11 cellular contexts compared by ENCODE assay signal in genomic region chr4:38967260-38968095, GRCh38.
DNase-seq lines count a peak whose midpoint lies in the region; ATAC-seq and TF ChIP-seq lines count a peak whose summit lies in the region.
"Had no signal": no experiment of that assay in that cellular context is flagged by ENCODE, and none has a peak within 500 bp of the region (broad histone marks: within the 10 kb centered on the region; RNA-seq: fewer than 3 reads in every experiment).

No MANE protein-coding gene starts in this region.

- no peak for ATAC-seq in Panc1

- no peak overlapping the region for H3K4me3 Mint-ChIP-seq in neural progenitor cell

- H3K4me3 ChIP-seq in Panc1 (ENCODE audit: low read depth in 2 of 2, low read length in 2 of 2) (no peak overlapping the region), neural progenitor cell (no peak overlapping the region)
- H3K4me3 ChIP-seq: dorsolateral prefrontal cortex, skin epidermis had no signal

- H2AFZ ChIP-seq in neural progenitor cell (replicated peaks), result no peak overlapping the region

- H3K9ac ChIP-seq in neural progenitor cell, result no peak overlapping the region

- H3K4me1 ChIP-seq in Panc1 (ENCODE audit: control insufficient read depth, insufficient read depth, low read length) (no peaks in the 10 kb centered on the region), neural progenitor cell (no peaks in the 10 kb centered on the region)

- H3K4me2 ChIP-seq in neural progenitor cell, result no peak overlapping the region

- POLR2A ChIA-PET in Panc1 (lab: Charles Lee), result no interaction called here

- no TSS peak for BruUV-seq in Panc1 (replicated peaks; lab: Mats Ljungman, UMichigan)

- no peaks in the 10 kb centered on the region for H3F3A ChIP-seq in neural progenitor cell (ENCODE audit: low read depth)

- peaks cover 4% of the 10 kb centered on the region for H3K27me3 Mint-ChIP-seq in neural progenitor cell (ENCODE audit: insufficient read depth, low read depth)

- TF ChIP-seq CTCF in Panc1 (IDR thresholded peaks at IDR 0.05) (no peak), neural progenitor cell (IDR thresholded peaks at IDR 0.05) (no peak)

- H3K9me3 ChIP-seq in Panc1 (ENCODE audit: control insufficient read depth, insufficient read depth, low read depth, low read length) (no peaks in the 10 kb centered on the region), neural progenitor cell (ENCODE audit: low read depth) (no peaks in the 10 kb centered on the region)

- H3K27ac Mint-ChIP-seq in neural progenitor cell, result peak overlapping the region; percentile 92

- no peak overlapping the region for H3K27ac ChIP-seq in Panc1 (ENCODE audit: low read length)
- H3K27ac ChIP-seq in epithelial cell of prostate, result peak overlapping the region; percentile 76
- H3K27ac ChIP-seq in neural progenitor cell, result no peak overlapping the region
- H3K27ac ChIP-seq in substantia nigra (ENCODE audit: low read depth, low read length, poor library complexity, severe bottlenecking), result no peak overlapping the region

- in situ Hi-C loops in Panc1 (cut with HindIII; ENCODE audit: low pct_unique_long_range_greater_than_20kb, low sequenced_read_pairs), result no loop called here

- CTCF ChIA-PET in Panc1 (lab: Charles Lee), result no interaction called here

- intact Hi-C loops in Panc1 (cut with micrococcal nuclease; ENCODE audit: unreplicated experiment) (no loop called here), posterior vena cava (cut with DNase I) (no loop called here)

- peaks cover 3% of the 10 kb centered on the region for H3K9me3 Mint-ChIP-seq in neural progenitor cell

- no peaks in the 10 kb centered on the region for H3K27me3 ChIP-seq in Panc1 (ENCODE audit: control insufficient read depth, insufficient read depth, low read length)
- H3K27me3 ChIP-seq in neural progenitor cell, result no peaks in the 10 kb centered on the region
- H3K27me3 ChIP-seq: dorsolateral prefrontal cortex had no signal

- H3K36me3 ChIP-seq in Panc1 (ENCODE audit: control insufficient read depth, insufficient read depth, low read length) (no peaks in the 10 kb centered on the region), neural progenitor cell (no peaks in the 10 kb centered on the region)

- H3K36me3 Mint-ChIP-seq in neural progenitor cell, result peaks cover 3% of the 10 kb centered on the region

- no peaks in the 10 kb centered on the region for H4K20me1 ChIP-seq in neural progenitor cell (ENCODE audit: low read depth)

- peak; percentile 89 for DNase-seq in DMS53 (lab: John Stamatoyannopoulos, UW)
- peak; percentile 27 for DNase-seq in Panc1 (ENCODE audit: low read depth, low spot score)
- no peak for DNase-seq in epithelial cell of prostate (ENCODE audit: low read depth, low spot score)
- DNase-seq in neural progenitor cell (ENCODE audit: low spot score), result no peak
- no peak for DNase-seq in NCI-H1694 (lab: John Stamatoyannopoulos, UW)
- DNase-seq in substantia nigra (lab: John Stamatoyannopoulos, UW), result no peak
- DNase-seq in posterior vena cava (ENCODE audit: low spot score), result no peak
- no peak for DNase-seq in stimulated activated CD4-positive, alpha-beta T cell treated with anti-CD3 and anti-CD28 coated beads, Interleukin-1b, Interleukin-23, amount 100 ng/mL, for 48 hours
- DNase-seq: dorsolateral prefrontal cortex, SHP77 treated with DMSO at 0.1 percent for 48 hours had no signal

- peaks cover 17% of the 10 kb centered on the region for H3K4me1 Mint-ChIP-seq in neural progenitor cell

- H3K79me2 ChIP-seq in neural progenitor cell (ENCODE audit: low read depth), result no peaks in the 10 kb centered on the region

Comparison
In these comparisons a context has a peak if more than half of its experiments do, and no peak if none do; other contexts are left out.
1. DNase-seq: peak in DMS53 (single experiment) and Panc1 (single experiment); none in epithelial cell of prostate (single experiment), neural progenitor cell (single experiment), NCI-H1694 (single experiment), substantia nigra (0 of 49), posterior vena cava (single experiment) and stimulated activated CD4-positive, alpha-beta T cell treated with anti-CD3 and anti-CD28 coated beads, Interleukin-1b, Interleukin-23, amount 100 ng/mL, for 48 hours (single experiment).